ENCODE assay signal across 13 cellular contexts in genomic region chr4:85610450-85610849, GRCh38.
A peak's percentile ranks its signal among the peaks of the same experiment; 100 is the strongest.
DNase-seq lines count a peak whose midpoint lies in the region; ATAC-seq and TF ChIP-seq lines count a peak whose summit lies in the region.
"Had no signal": no experiment of that assay in that cellular context is flagged by ENCODE, and none has a peak within 500 bp of the region (broad histone marks: within the 10 kb centered on the region; RNA-seq: fewer than 3 reads in every experiment).

No MANE protein-coding gene starts in this region.

- intact Hi-C loops in body of pancreas (cut with DNase I) = no loop called here

- H3K9me2 ChIP-seq in GM23248 (ENCODE audit: insufficient read depth) = no peaks in the 10 kb centered on the region

- H3K4me3 ChIP-seq in body of pancreas = no peak overlapping the region
- no peak overlapping the region for H3K4me3 ChIP-seq in GM23248
- H3K4me3 ChIP-seq in foreskin fibroblast (ENCODE audit: low read depth in 1 of 2, low read length in 2 of 2) = no peak overlapping the region
- H3K4me3 ChIP-seq: lung had no signal

- in situ Hi-C loops in GM23248 (cut with MboI) = no loop called here

- ATAC-seq in GM19035 (IDR thresholded peaks at IDR 0.05; ENCODE audit: unreplicated experiment) (peak; percentile 91), HG02610 (IDR thresholded peaks at IDR 0.05; ENCODE audit: unreplicated experiment) (peak; percentile 92), HG03439 (IDR thresholded peaks at IDR 0.05; ENCODE audit: unreplicated experiment) (peak; percentile 95), body of pancreas (no peak)

- H3K36me3 ChIP-seq in body of pancreas (replicated peaks in 1 of 2; ENCODE audit: insufficient read depth in 1 of 2, low read depth in 2 of 2) (no peaks in the 10 kb centered on the region), GM23248 (ENCODE audit: low read depth) (no peaks in the 10 kb centered on the region)

- H3K9ac ChIP-seq in GM23248 = no peak overlapping the region

- TF ChIP-seq POLR2A in body of pancreas (IDR thresholded peaks at IDR 0.05) = no peak

- H3K4me1 ChIP-seq in body of pancreas (peaks cover 15% of the 10 kb centered on the region), GM23248 (ENCODE audit: insufficient read depth) (no peaks in the 10 kb centered on the region)

- H2AFZ ChIP-seq in GM23248 = no peak overlapping the region

- no peaks in the 10 kb centered on the region for H3F3A ChIP-seq in GM23248 (ENCODE audit: insufficient read depth)

- no peak overlapping the region for H3K4me2 ChIP-seq in GM23248 (ENCODE audit: unreplicated experiment)

- H4K20me1 ChIP-seq in GM23248 (ENCODE audit: insufficient read depth) = no peaks in the 10 kb centered on the region

- DNase-seq in GM10248 (ENCODE audit: extremely low spot score) (peak; percentile 76), hippocampal formation (lab: John Stamatoyannopoulos, UW) (no peak), body of pancreas (no peak), GM23248 (no peak), foreskin fibroblast (no peak)
- DNase-seq: foreskin melanocyte, GDM1, NCI-H510A treated with DMSO at 0.1 percent for 48 hours, retina had no signal

- WGBS in body of pancreas, 2 donors = 81% methylated on average over 2 of the region's 2 CpGs
- WGBS in GM23248 (ENCODE audit: low coverage in 1 of 2, low lambda C conversion rate in 2 of 2, missing lambda C conversion rate in 2 of 2), 2 experiments = 98 to 100% methylated on average over 2 of the region's 2 CpGs

- H3K79me2 ChIP-seq in GM23248 (ENCODE audit: insufficient read depth) = no peaks in the 10 kb centered on the region

- H3K27ac ChIP-seq in body of pancreas (no peak overlapping the region), GM23248 (no peak overlapping the region)

- H3K27me3 ChIP-seq in body of pancreas (no peaks in the 10 kb centered on the region), GM23248 (replicated peaks; ENCODE audit: insufficient read depth) (no peaks in the 10 kb centered on the region)

- CTCF ChIA-PET in GM10248 (lab: Yijun Ruan, JAX) = no interaction called here

- H3K9me3 ChIP-seq in body of pancreas (no peaks in the 10 kb centered on the region), GM23248 (ENCODE audit: low read depth) (no peaks in the 10 kb centered on the region)

- TF ChIP-seq CTCF in GM10248 (IDR thresholded peaks at IDR 0.05; ENCODE audit: control extremely low read depth, extremely low read depth, low read depth, missing control alignments) (no peak), body of pancreas (IDR thresholded peaks at IDR 0.05) (no peak), foreskin fibroblast (IDR thresholded peaks at IDR 0.05; ENCODE audit: low read depth, low read length) (no peak)

- POLR2A ChIA-PET in GM10248 (lab: Yijun Ruan, JAX) = no interaction called here
